8 cellular contexts compared by ENCODE assay signal in the genomic region with DNA sequence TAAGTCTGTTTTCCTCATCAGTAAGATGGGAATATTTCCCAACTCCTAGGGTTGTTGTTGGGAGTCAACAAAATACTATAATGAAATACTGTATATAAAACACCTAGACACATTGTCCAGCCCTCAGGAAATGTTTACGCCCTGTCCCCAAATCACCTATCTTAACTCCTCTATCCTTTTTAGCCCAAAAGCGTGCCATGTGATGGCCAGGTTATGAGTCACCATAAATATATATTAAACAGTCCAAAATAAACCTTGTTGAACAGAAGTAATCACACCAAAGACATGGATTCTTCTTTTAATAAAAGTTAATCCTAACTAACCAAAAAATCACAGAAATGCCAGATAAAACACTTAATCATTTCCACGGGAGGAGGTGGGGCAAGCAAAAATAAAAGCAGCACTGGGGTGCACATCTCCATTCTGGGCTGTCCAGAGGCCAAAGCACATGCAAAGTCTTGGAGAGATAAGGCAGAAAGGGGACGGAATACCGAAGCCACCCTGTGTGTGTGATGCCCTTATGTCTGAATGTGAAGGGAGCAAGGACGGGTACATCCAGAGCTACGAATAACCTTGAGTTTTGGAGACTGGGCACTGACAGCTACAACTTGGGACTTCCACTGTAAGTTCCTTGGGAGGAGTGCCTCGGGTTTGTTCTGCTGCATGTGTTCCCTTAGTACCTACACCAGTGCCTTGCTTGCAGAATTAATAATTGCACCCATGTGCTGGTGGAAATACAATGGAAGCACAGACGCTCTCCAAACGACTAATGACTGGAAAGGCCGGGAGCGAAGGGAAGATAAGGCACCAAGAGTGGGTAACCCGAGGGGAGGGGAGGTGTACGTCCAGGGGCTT. TPM values are rescaled to one million over a fixed set of nuclear protein-coding genes. Genes with fewer than 3 reads are reported as not detected.
DNase-seq lines count a peak whose midpoint lies in the region; ATAC-seq and TF ChIP-seq lines count a peak whose summit lies in the region.

No MANE protein-coding gene starts in this region.

- H2BK12ac ChIP-seq in neuronal stem cell (ENCODE audit: low read length) = no peak overlapping the region

- H3K4me1 ChIP-seq in endocrine pancreas (ENCODE audit: control insufficient read depth, insufficient read depth, low read length) (peaks cover 24% of the 10 kb centered on the region), neuronal stem cell (ENCODE audit: control insufficient read depth in 2 of 2, insufficient read depth in 1 of 2, low read depth in 1 of 2, low read length in 2 of 2) (peaks cover 5 to 14% of the 10 kb centered on the region in 2 donors)

- no peak overlapping the region for H3K4ac ChIP-seq in neuronal stem cell (ENCODE audit: low read length)

- peak overlapping the region; percentile 14 for H2AK5ac ChIP-seq in neuronal stem cell (ENCODE audit: low read depth, low read length)

- in situ Hi-C loops in Caki2 (cut with HindIII; ENCODE audit: low pct_unique_long_range_greater_than_20kb, low sequenced_read_pairs) = no loop called here

- H3K27me3 ChIP-seq in endocrine pancreas (ENCODE audit: control insufficient read depth, insufficient read depth, low read length) (no peaks in the 10 kb centered on the region), neuronal stem cell (ENCODE audit: control insufficient read depth in 3 of 3, insufficient read depth in 3 of 3, low read depth in 1 of 3, low read length in 3 of 3) (no peaks in the 10 kb centered on the region)

- no peak overlapping the region for H3K27ac ChIP-seq in neuronal stem cell (replicated peaks; ENCODE audit: low read length)

- TF ChIP-seq CTCF in NB4 (IDR thresholded peaks at IDR 0.05; ENCODE audit: low read depth, low read length) = no peak

- peak overlapping the region; percentile 23 for H2BK15ac ChIP-seq in neuronal stem cell (ENCODE audit: low read length)

- H2AFZ ChIP-seq in neuronal stem cell (ENCODE audit: low read length) = peak overlapping the region; percentile 91

- TF ChIP-seq POLR2A in NB4 (IDR thresholded peaks at IDR 0.05; ENCODE audit: extremely low read depth, insufficient read length) = no peak

- H4K91ac ChIP-seq in neuronal stem cell (ENCODE audit: low read depth, low read length, poor library complexity) = no peak overlapping the region

- no peak overlapping the region for H3K18ac ChIP-seq in neuronal stem cell (ENCODE audit: low read length)

- no peak overlapping the region for H3K14ac ChIP-seq in neuronal stem cell (ENCODE audit: low read length)

- H3K23ac ChIP-seq in neuronal stem cell (ENCODE audit: low read depth, low read length, poor library complexity) = peak overlapping the region; percentile 89

- no CpG with 5 or more reads among the region's 14 CpGs for WGBS in neuronal stem cell (ENCODE audit: extremely low coverage in 2 of 2, insufficient read length in 2 of 2, insufficient replicate concordance in 1 of 2), 2 donors

- H2BK5ac ChIP-seq in neuronal stem cell (ENCODE audit: low read length) = peak overlapping the region; percentile 56

- H3K9ac ChIP-seq in endocrine pancreas (ENCODE audit: control insufficient read depth, insufficient read depth, low read length) = peak overlapping the region; percentile 56
- peak overlapping the region; percentile 91 for H3K9ac ChIP-seq in neuronal stem cell (ENCODE audit: low read depth, low read length, poor library complexity)

- DNase-seq in Caki2 (ENCODE audit: low read depth) (peak; percentile 6), NB4 (ENCODE audit: low read depth) (peak; percentile 41), neuronal stem cell (ENCODE audit: low spot score) (no peak), NCI-H748 treated with DMSO at 0.1 percent for 48 hours (lab: John Stamatoyannopoulos, UW) (no peak), DMS114 treated with DMSO at 0.1 percent for 48 hours (lab: John Stamatoyannopoulos, UW; ENCODE audit: unreplicated experiment) (no peak)

- peak overlapping the region; percentile 86 for H3K4me2 ChIP-seq in neuronal stem cell (ENCODE audit: insufficient read depth, low read length, poor library complexity, severe bottlenecking)

- no peak overlapping the region for H2BK120ac ChIP-seq in neuronal stem cell (ENCODE audit: low read depth, low read length)

- H3K9me3 ChIP-seq in endocrine pancreas (ENCODE audit: control insufficient read depth, low read length) (no peaks in the 10 kb centered on the region), neuronal stem cell (replicated peaks in 1 of 2; ENCODE audit: control insufficient read depth in 2 of 2, insufficient read depth in 1 of 2, low read depth in 1 of 2, low read length in 2 of 2) (no peaks in the 10 kb centered on the region)

- H3K79me1 ChIP-seq in neuronal stem cell (ENCODE audit: low read depth, low read length) = no peaks in the 10 kb centered on the region

- no peak overlapping the region for H4K8ac ChIP-seq in neuronal stem cell (ENCODE audit: low read depth, low read length)

- ATAC-seq in GM18873 (IDR thresholded peaks at IDR 0.05; ENCODE audit: low FRiP score, unreplicated experiment) (no peak), GM21786 (IDR thresholded peaks at IDR 0.05; ENCODE audit: unreplicated experiment) (no peak)

- peak overlapping the region; percentile 67 for H3K4me3 ChIP-seq in NB4 (ENCODE audit: low read depth, low read length)
- H3K4me3 ChIP-seq in endocrine pancreas (ENCODE audit: control insufficient read depth, insufficient read depth, low read length) = peak overlapping the region; percentile 78
- H3K4me3 ChIP-seq in neuronal stem cell (ENCODE audit: low read length in 2 of 2) = peak overlapping the region; percentile 85 to 89

- H3K36me3 ChIP-seq in endocrine pancreas (ENCODE audit: control insufficient read depth, insufficient read depth, low read length) (no peaks in the 10 kb centered on the region), neuronal stem cell (replicated peaks in 1 of 2; ENCODE audit: control insufficient read depth in 2 of 2, insufficient read depth in 2 of 2, low read length in 2 of 2) (peaks cover 7 to 35% of the 10 kb centered on the region in 2 donors)

RNA-seq across cellular contexts. Expression of a gene that starts 1.1 kb away (rescaled TPM):
- total RNA-seq in Caki2 (2014; rRNA removed; shearing (Covaris generic); ENCODE audit: low replicate concordance) = 15.4 and 24.5 TPM in 2 replicates
- 13.6 TPM for polyA plus RNA-seq in neuronal stem cell (2013, experiment 1 of 2)
- 13.8 TPM for polyA plus RNA-seq in neuronal stem cell (2013, experiment 2 of 2)

RNA-seq across cellular contexts. Expression of a gene that starts 54.3 kb away (rescaled TPM):
- total RNA-seq in Caki2 (2014; rRNA removed; shearing (Covaris generic); ENCODE audit: low replicate concordance) = 6.5 and 7.4 TPM in 2 replicates
- 26.6 TPM for polyA plus RNA-seq in neuronal stem cell (2013, experiment 1 of 2)
- 26.8 TPM for polyA plus RNA-seq in neuronal stem cell (2013, experiment 2 of 2)

Comparison
In these comparisons a context has a peak if more than half of its experiments do, and no peak if none do; other contexts are left out.
1. DNase-seq: peak in Caki2 (single experiment) and NB4 (single experiment); none in neuronal stem cell (single experiment), NCI-H748 treated with DMSO at 0.1 percent for 48 hours (single experiment) and DMS114 treated with DMSO at 0.1 percent for 48 hours (single experiment).
2. Peak in every context shown above with its lines, with median percentiles within 50 percentile points of each other: H3K4me3 ChIP-seq.